Comparison of ENCODE assay signal across 1 cellular context in genomic region chr10:124450783-124451057, GRCh38.
TF ChIP-seq lines count a peak whose summit lies in the region.

No MANE protein-coding gene starts in this region.

TF ChIP-seq in WTC11, 78 proteins besides CTCF, POLR2A, EP300 and RAD21:
- TF ChIP-seq PRRX2 (CRISPR knock-in tag; IDR thresholded peaks at IDR 0.05) (no peak), RELA (CRISPR knock-in tag; IDR thresholded peaks at IDR 0.05; ENCODE audit: borderline replicate concordance) (no peak), ATF1 (CRISPR knock-in tag; IDR thresholded peaks at IDR 0.05) (no peak), TCF7 (CRISPR knock-in tag; IDR thresholded peaks at IDR 0.05; ENCODE audit: low read depth) (no peak), ATF6 (CRISPR knock-in tag; IDR thresholded peaks at IDR 0.05) (no peak), MLX (CRISPR knock-in tag; IDR thresholded peaks at IDR 0.05) (no peak), E2F1 (CRISPR knock-in tag; IDR thresholded peaks at IDR 0.05) (no peak), JUN (CRISPR knock-in tag; IDR thresholded peaks at IDR 0.05) (no peak), SOX15 (CRISPR knock-in tag; IDR thresholded peaks at IDR 0.05) (no peak), RORB (CRISPR knock-in tag; IDR thresholded peaks at IDR 0.05) (no peak), GABPB1 (CRISPR knock-in tag; IDR thresholded peaks at IDR 0.05) (no peak), ZNF219 (CRISPR knock-in tag; IDR thresholded peaks at IDR 0.05; ENCODE audit: borderline replicate concordance) (no peak), FOXK1 (CRISPR knock-in tag; IDR thresholded peaks at IDR 0.05) (no peak), ZNF281 (CRISPR knock-in tag; IDR thresholded peaks at IDR 0.05) (no peak), KAT7 (CRISPR knock-in tag; IDR thresholded peaks at IDR 0.05; ENCODE audit: borderline replicate concordance) (no peak), TP53 (CRISPR knock-in tag; IDR thresholded peaks at IDR 0.05) (no peak), ELF4 (CRISPR knock-in tag; IDR thresholded peaks at IDR 0.05; ENCODE audit: low read depth) (no peak), FOXJ3 (CRISPR knock-in tag; IDR thresholded peaks at IDR 0.05; ENCODE audit: borderline replicate concordance) (no peak), NFATC4 (CRISPR knock-in tag; IDR thresholded peaks at IDR 0.05) (no peak)
